In the genomic region with DNA sequence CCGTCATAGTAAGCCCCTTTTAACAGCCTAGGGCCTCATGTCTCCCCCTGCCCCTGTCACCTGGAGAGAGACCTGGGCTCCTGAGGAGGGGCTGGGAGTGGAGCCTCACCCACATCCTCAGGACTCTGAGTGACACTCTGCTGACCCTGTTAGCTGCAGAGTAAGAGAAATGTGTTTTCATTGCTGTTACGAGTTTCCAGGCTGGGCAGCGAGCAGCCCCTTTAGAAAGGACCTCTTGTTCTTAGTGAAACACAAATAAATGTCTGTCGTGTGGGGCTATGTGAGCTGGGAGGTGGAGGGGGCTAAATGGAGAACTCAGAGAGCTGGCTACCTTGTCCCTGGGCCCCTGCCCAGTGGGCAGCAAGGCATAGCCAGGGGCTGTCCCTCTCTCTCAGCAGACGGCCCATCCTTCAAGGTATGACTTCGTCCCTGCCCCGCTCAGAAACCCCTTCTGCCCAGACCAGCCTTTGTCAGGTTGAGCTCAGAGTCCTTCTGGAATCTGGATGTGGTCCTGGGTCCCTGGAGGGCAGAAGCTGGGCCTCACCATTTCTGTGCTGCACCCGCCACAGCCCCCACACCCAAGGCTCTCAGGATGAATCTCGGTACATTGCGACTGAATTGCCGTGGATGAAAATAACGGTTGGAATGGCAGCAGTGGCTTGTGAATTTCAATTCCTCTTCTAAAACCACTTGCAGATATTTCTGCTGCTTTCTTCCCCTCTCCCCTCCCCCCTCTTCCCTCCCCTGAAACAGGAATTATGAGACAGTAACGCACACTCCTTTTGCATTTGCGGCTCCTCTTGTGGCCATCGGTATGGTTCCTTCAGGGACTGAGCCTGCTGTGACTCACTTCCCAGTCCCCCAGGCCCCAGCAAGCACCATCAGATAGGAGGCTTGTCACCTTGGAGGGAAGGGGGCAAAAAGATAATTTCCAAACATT, we compare ENCODE assay signal across 13 cellular contexts. TPM values are rescaled to one million over a fixed set of nuclear protein-coding genes. Genes with fewer than 3 reads are reported as not detected.
A peak's percentile ranks its signal among the peaks of the same experiment; 100 is the strongest.
DNase-seq lines count a peak whose midpoint lies in the region; ATAC-seq lines count a peak whose summit lies in the region.
"Had no signal": no experiment of that assay in that cellular context is flagged by ENCODE, and none has a peak within 500 bp of the region (broad histone marks: within the 10 kb centered on the region; RNA-seq: fewer than 3 reads in every experiment).

No MANE protein-coding gene starts in this region.

- H3K4me3 ChIP-seq in ACC112 (ENCODE audit: low read depth, low read length) = no peak overlapping the region
- H3K4me3 ChIP-seq: tibial nerve had no signal

- H3K27ac Mint-ChIP-seq in memory B cell = no peak overlapping the region
- H3K27ac Mint-ChIP-seq: activated naive CD8-positive, alpha-beta T cell had no signal

- peaks cover 8% of the 10 kb centered on the region for H3K4me1 Mint-ChIP-seq in memory B cell

- peak overlapping the region; percentile 21 for H2AFZ ChIP-seq in ACC112 (ENCODE audit: low read length, unreplicated experiment)

- H3K79me2 ChIP-seq in ACC112 (ENCODE audit: control insufficient read depth, insufficient read depth, low read length, unreplicated experiment) = no peaks in the 10 kb centered on the region

- DNase-seq in SKM-1 treated with dmso at 0.1 percent for 144 hours (lab: John Stamatoyannopoulos, UW; ENCODE audit: unreplicated experiment) (peak; percentile 88), memory B cell (ENCODE audit: low spot score in 2 of 2) (peak in 1 of 2 donors; percentile 9), activated gamma-delta T cell treated with Interleukin-2 at 50 U/mL for 16 hours (no peak)
- DNase-seq: effector CD4-positive, alpha-beta T cell; NCI-H146 had no signal

- no peaks in the 10 kb centered on the region for H3K27me3 ChIP-seq in ACC112 (ENCODE audit: insufficient read depth, low read length)
- H3K27me3 ChIP-seq: tibial nerve had no signal

- no peaks in the 10 kb centered on the region for H3K36me3 Mint-ChIP-seq in memory B cell
- H3K36me3 Mint-ChIP-seq: activated naive CD8-positive, alpha-beta T cell had no signal

- H3K4me3 Mint-ChIP-seq in memory B cell = no peak overlapping the region
- H3K4me3 Mint-ChIP-seq: activated naive CD8-positive, alpha-beta T cell had no signal

- peak; percentile 43 for ATAC-seq in GM19351 (IDR thresholded peaks at IDR 0.05; ENCODE audit: unreplicated experiment)
- peak; percentile 37 for ATAC-seq in memory B cell (ENCODE audit: low read depth)
- no peak for ATAC-seq in GM19328 (IDR thresholded peaks at IDR 0.05; ENCODE audit: unreplicated experiment)
- no peak for ATAC-seq in HG02571 (IDR thresholded peaks at IDR 0.05; ENCODE audit: unreplicated experiment)
- ATAC-seq in esophagus mucosa = no peak
- ATAC-seq: activated CD4-positive, CD25-positive, alpha-beta regulatory T cell treated with anti-CD3 and anti-CD28 coated beads, Interleukin-2, amount 50 U/mL, for 24 hours had no signal

- H3K36me3 ChIP-seq in ACC112 (ENCODE audit: insufficient read depth, low read length) = no peaks in the 10 kb centered on the region
- H3K36me3 ChIP-seq: tibial nerve had no signal

- no peaks in the 10 kb centered on the region for H3K9me3 Mint-ChIP-seq in memory B cell

- H3K27me3 Mint-ChIP-seq in memory B cell = peaks cover 8% of the 10 kb centered on the region

- peaks cover 25% of the 10 kb centered on the region for H3K4me1 ChIP-seq in ACC112 (ENCODE audit: control insufficient read depth, insufficient read depth, low read length, unreplicated experiment)

- H3K27ac ChIP-seq in ACC112 (ENCODE audit: low read depth, low read length) = no peak overlapping the region

RNA-seq across cellular contexts. Expression of gene DCANP1, which starts 10.0 kb away (rescaled TPM):
- total RNA-seq in esophagus mucosa = not detected
- total RNA-seq: tibial nerve had no signal

RNA-seq across cellular contexts. Expression of gene TIFAB, which starts 15.0 kb away (rescaled TPM):
- not detected for total RNA-seq in esophagus mucosa
- total RNA-seq: tibial nerve had no signal

RNA-seq across cellular contexts. Expression of gene MACROH2A1, which starts 38.1 kb away (rescaled TPM):
- 196 TPM for total RNA-seq in esophagus mucosa

Comparison
In these comparisons a context has a peak if more than half of its experiments do, and no peak if none do; other contexts are left out.
1. ATAC-seq: peak in GM19351 (single experiment) and memory B cell (single experiment); none in GM19328 (single experiment), HG02571 (single experiment) and esophagus mucosa (single experiment).